In genomic region chr14:55327179-55327578, GRCh38 we compare ENCODE assay signal across 10 cellular contexts. TPM values are rescaled to one million over a fixed set of nuclear protein-coding genes. Genes with fewer than 3 reads are reported as not detected.
DNase-seq lines count a peak whose midpoint lies in the region; ATAC-seq and TF ChIP-seq lines count a peak whose summit lies in the region.
"Had no signal": no experiment of that assay in that cellular context is flagged by ENCODE, and none has a peak within 500 bp of the region (broad histone marks: within the 10 kb centered on the region; RNA-seq: fewer than 3 reads in every experiment).

No MANE protein-coding gene starts in this region.

- in situ Hi-C loops in GM13977 (cut with MboI; ENCODE audit: low pct_unique_long_range_greater_than_20kb, low sequenced_read_pairs, unreplicated experiment) = no loop called here

- intact Hi-C loops in activated T-helper 1 cell treated with anti-CD3 and anti-CD28 coated beads, Interleukin-12 subunit alpha, Interleukin-12 subunit beta, Interleukin-2, Interleukin-4 antibody, amounts not matched to agents 30 ng/mL and 10 ng/mL and 1 ng/mL, durations not matched to agents 14 hours and 24 hours and 36 hours (cut with micrococcal nuclease) = no loop called here
- intact Hi-C loops in head of caudate nucleus (cut with DNase I) = no loop called here

- peak; percentile 83 for ATAC-seq in GM19463 (IDR thresholded peaks at IDR 0.05; ENCODE audit: unreplicated experiment)
- peak; percentile 65 for ATAC-seq in HG03103 (IDR thresholded peaks at IDR 0.05; ENCODE audit: low read depth, unreplicated experiment)

- no peaks in the 10 kb centered on the region for H3K27me3 Mint-ChIP-seq in activated T-helper 1 cell treated with anti-CD3 and anti-CD28 coated beads, Interleukin-12 subunit alpha, Interleukin-12 subunit beta, Interleukin-2, Interleukin-4 antibody, amounts not matched to agents 30 ng/mL and 10 ng/mL and 1 ng/mL, durations not matched to agents 14 hours and 24 hours and 36 hours (ENCODE audit: insufficient read depth)

- TF ChIP-seq CTCF in GM13977 (IDR thresholded peaks at IDR 0.05; ENCODE audit: extremely low read depth, insufficient read depth, missing control alignments) = no peak

- DNase-seq in GM13977 (ENCODE audit: low spot score) = peak; percentile 41
- no peak for DNase-seq in activated T-helper 1 cell treated with anti-CD3 and anti-CD28 coated beads, Interleukin-12 subunit alpha, Interleukin-12 subunit beta, Interleukin-2, Interleukin-4 antibody, amounts not matched to agents 30 ng/mL and 10 ng/mL and 1 ng/mL, durations not matched to agents 14 hours and 24 hours and 36 hours (ENCODE audit: low spot score)
- no peak for DNase-seq in activated effector memory CD4-positive, alpha-beta T cell treated with anti-CD3 and anti-CD28 coated beads, Interleukin-2, amount 50 U/mL, for 16 hours
- no peak for DNase-seq in NCI-H2171 (lab: John Stamatoyannopoulos, UW)
- DNase-seq in head of caudate nucleus = no peak
- DNase-seq in activated CD4-positive, alpha-beta T cell treated with anti-CD3 and anti-CD28 coated beads, Interleukin-2, amount 50 U/mL, for 4 hours = no peak
- DNase-seq: adrenal gland, NCI-H2107 had no signal

- peaks cover 7% of the 10 kb centered on the region for H3K36me3 Mint-ChIP-seq in activated T-helper 1 cell treated with anti-CD3 and anti-CD28 coated beads, Interleukin-12 subunit alpha, Interleukin-12 subunit beta, Interleukin-2, Interleukin-4 antibody, amounts not matched to agents 30 ng/mL and 10 ng/mL and 1 ng/mL, durations not matched to agents 14 hours and 24 hours and 36 hours (ENCODE audit: low read depth)

- H3K4me3 Mint-ChIP-seq in activated T-helper 1 cell treated with anti-CD3 and anti-CD28 coated beads, Interleukin-12 subunit alpha, Interleukin-12 subunit beta, Interleukin-2, Interleukin-4 antibody, amounts not matched to agents 30 ng/mL and 10 ng/mL and 1 ng/mL, durations not matched to agents 14 hours and 24 hours and 36 hours = no peak overlapping the region

- H3K4me1 Mint-ChIP-seq in activated T-helper 1 cell treated with anti-CD3 and anti-CD28 coated beads, Interleukin-12 subunit alpha, Interleukin-12 subunit beta, Interleukin-2, Interleukin-4 antibody, amounts not matched to agents 30 ng/mL and 10 ng/mL and 1 ng/mL, durations not matched to agents 14 hours and 24 hours and 36 hours (ENCODE audit: low read depth) = peaks cover 49% of the 10 kb centered on the region

- no peaks in the 10 kb centered on the region for H3K9me3 Mint-ChIP-seq in activated T-helper 1 cell treated with anti-CD3 and anti-CD28 coated beads, Interleukin-12 subunit alpha, Interleukin-12 subunit beta, Interleukin-2, Interleukin-4 antibody, amounts not matched to agents 30 ng/mL and 10 ng/mL and 1 ng/mL, durations not matched to agents 14 hours and 24 hours and 36 hours

- H3K27ac Mint-ChIP-seq in activated T-helper 1 cell treated with anti-CD3 and anti-CD28 coated beads, Interleukin-12 subunit alpha, Interleukin-12 subunit beta, Interleukin-2, Interleukin-4 antibody, amounts not matched to agents 30 ng/mL and 10 ng/mL and 1 ng/mL, durations not matched to agents 14 hours and 24 hours and 36 hours = peak overlapping the region; percentile 18

RNA-seq across cellular contexts. Expression of gene FBXO34, which starts 56.0 kb away (rescaled TPM):
- 24.7 and 26.6 TPM in 2 replicates for total RNA-seq in activated T-helper 1 cell treated with anti-CD3 and anti-CD28 coated beads, Interleukin-12 subunit alpha, Interleukin-12 subunit beta, Interleukin-2, Interleukin-4 antibody, amounts not matched to agents 30 ng/mL and 10 ng/mL and 1 ng/mL, durations not matched to agents 14 hours and 24 hours and 36 hours
